In genomic region chr12:108724054-108724889, GRCh38 we compare ENCODE assay signal across 9 cellular contexts. TPM values are rescaled to one million over a fixed set of nuclear protein-coding genes. Genes with fewer than 3 reads are reported as not detected.
DNase-seq lines count a peak whose midpoint lies in the region; ATAC-seq and TF ChIP-seq lines count a peak whose summit lies in the region.
"Had no signal": no experiment of that assay in that cellular context is flagged by ENCODE, and none has a peak within 500 bp of the region (broad histone marks: within the 10 kb centered on the region; RNA-seq: fewer than 3 reads in every experiment).

No MANE protein-coding gene starts in this region.

- WGBS in sigmoid colon, 2 donors, result 55 to 74% methylated on average over 3 of the region's 3 CpGs

- no peak for TF ChIP-seq EP300 in sigmoid colon (IDR thresholded peaks at IDR 0.05)

- no peaks in the 10 kb centered on the region for H3K36me3 ChIP-seq in Panc1 (ENCODE audit: control insufficient read depth, insufficient read depth, low read length)
- no peaks in the 10 kb centered on the region for H3K36me3 ChIP-seq in fibroblast of lung (ENCODE audit: control insufficient read depth, insufficient read depth, low read length)
- no peaks in the 10 kb centered on the region for H3K36me3 ChIP-seq in sigmoid colon
- H3K36me3 ChIP-seq: HAP-1 had no signal

- peaks cover 21% of the 10 kb centered on the region for H3K4me1 Mint-ChIP-seq in progenitor cell of endocrine pancreas (ENCODE audit: low read depth)

- in situ Hi-C loops in Panc1 (cut with HindIII; ENCODE audit: low pct_unique_long_range_greater_than_20kb, low sequenced_read_pairs), result no loop called here

- H3K4me1 ChIP-seq in Panc1 (ENCODE audit: control insufficient read depth, insufficient read depth, low read length) (peaks cover 63% of the 10 kb centered on the region), fibroblast of lung (ENCODE audit: control insufficient read depth, extremely low read depth, insufficient read depth, low read length) (peaks cover 50% of the 10 kb centered on the region), sigmoid colon (peaks cover 0 to 99% (median 95%) of the 10 kb centered on the region in 4 donors)

- H3K4me2 ChIP-seq in fibroblast of lung (ENCODE audit: extremely low read depth, insufficient read depth, low read length), result peak overlapping the region; percentile 55

- peaks cover under 1% of the 10 kb centered on the region for H4K20me1 ChIP-seq in fibroblast of lung (ENCODE audit: control insufficient read depth, extremely low read depth, insufficient read depth, low read length)

- H3K4me3 Mint-ChIP-seq in progenitor cell of endocrine pancreas (ENCODE audit: low read depth), result no peak overlapping the region

- TF ChIP-seq CTCF in Panc1 (IDR thresholded peaks at IDR 0.05), result no peak
- TF ChIP-seq CTCF in fibroblast of lung (conservative IDR thresholded peaks at IDR 0.05 in 1 of 2, IDR thresholded peaks at IDR 0.05 in 1 of 2; ENCODE audit: low read depth in 1 of 2, low read length in 2 of 2), result no peak
- no peak for TF ChIP-seq CTCF in sigmoid colon (IDR thresholded peaks at IDR 0.05)
- TF ChIP-seq CTCF in progenitor cell of endocrine pancreas (IDR thresholded peaks at IDR 0.05; ENCODE audit: unreplicated experiment), result no peak

- H3K36me3 Mint-ChIP-seq in progenitor cell of endocrine pancreas (ENCODE audit: insufficient read depth), result no peaks in the 10 kb centered on the region

- no peaks in the 10 kb centered on the region for H3K9me3 ChIP-seq in Panc1 (ENCODE audit: control insufficient read depth, insufficient read depth, low read depth, low read length)
- no peaks in the 10 kb centered on the region for H3K9me3 ChIP-seq in fibroblast of lung (ENCODE audit: control insufficient read depth, insufficient read depth, low read depth, low read length)
- H3K9me3 ChIP-seq in sigmoid colon, result no peaks in the 10 kb centered on the region
- H3K9me3 ChIP-seq: HAP-1 had no signal

- H3K27ac Mint-ChIP-seq in progenitor cell of endocrine pancreas, result no peak overlapping the region

- peaks cover 96% of the 10 kb centered on the region for H3K79me2 ChIP-seq in fibroblast of lung (ENCODE audit: control insufficient read depth, insufficient read depth, low read length)

- no peak overlapping the region for H3K9ac ChIP-seq in fibroblast of lung (ENCODE audit: insufficient read depth, low read length)

- no peak overlapping the region for H2AFZ ChIP-seq in fibroblast of lung (ENCODE audit: low read length)

- TF ChIP-seq POLR2A in sigmoid colon (IDR thresholded peaks at IDR 0.05), result no peak

- H3K4me3 ChIP-seq in Panc1 (ENCODE audit: low read depth in 2 of 2, low read length in 2 of 2) (no peak overlapping the region), fibroblast of lung (replicated peaks in 1 of 4; ENCODE audit: control extremely low read depth in 1 of 4, insufficient read depth in 1 of 4, low read depth in 3 of 4, low read length in 4 of 4) (no peak overlapping the region), sigmoid colon (no peak overlapping the region)
- H3K4me3 ChIP-seq: HAP-1 had no signal

- CTCF ChIA-PET in Panc1 (lab: Charles Lee), result no interaction called here

- H3K27ac ChIP-seq in Panc1 (ENCODE audit: low read length), result peak overlapping the region; percentile 76
- H3K27ac ChIP-seq in fibroblast of lung (ENCODE audit: insufficient read depth, low read length), result peak overlapping the region; percentile 93
- peak overlapping the region; percentile 64 to 100 (median 88) for H3K27ac ChIP-seq in sigmoid colon

- intact Hi-C loops in Panc1 (cut with micrococcal nuclease; ENCODE audit: unreplicated experiment) (loop anchor here (10.0 kb wide), 1 partner anchor 59 kb away; no protein-coding TSS in a partner anchor), sigmoid colon (cut with DNase I) (no loop called here)

- no peaks in the 10 kb centered on the region for H3K27me3 Mint-ChIP-seq in progenitor cell of endocrine pancreas

- POLR2A ChIA-PET in Panc1 (lab: Charles Lee), result interaction anchor here (0.6 kb wide), 1 partner anchor 1849 kb away, joined by 7 read pairs; no protein-coding TSS in a partner anchor

- DNase-seq in H4 (ENCODE audit: low spot score), result peak; percentile 23
- no peak for DNase-seq in Panc1 (ENCODE audit: low read depth, low spot score)
- DNase-seq in fibroblast of lung (ENCODE audit: low read depth in 2 of 2), result peak in 1 of 2 donors; percentile 70
- DNase-seq in sigmoid colon, result no peak
- DNase-seq in NCI-H82 (lab: John Stamatoyannopoulos, UW), result no peak
- no peak for DNase-seq in progenitor cell of endocrine pancreas (ENCODE audit: low spot score, unreplicated experiment)
- DNase-seq in dedifferentiated amniotic fluid mesenchymal stem cell (ENCODE audit: extremely low spot score), result no peak

- ATAC-seq in Panc1, result peak; percentile 81
- no peak for ATAC-seq in HG03196 (IDR thresholded peaks at IDR 0.05; ENCODE audit: unreplicated experiment)

- no TSS peak for BruUV-seq in Panc1 (replicated peaks; lab: Mats Ljungman, UMichigan)

- H3K27me3 ChIP-seq in Panc1 (ENCODE audit: control insufficient read depth, insufficient read depth, low read length), result no peaks in the 10 kb centered on the region
- no peaks in the 10 kb centered on the region for H3K27me3 ChIP-seq in fibroblast of lung (ENCODE audit: control insufficient read depth, insufficient read depth, low read length)
- H3K27me3 ChIP-seq in sigmoid colon, result no peaks in the 10 kb centered on the region

- no peaks in the 10 kb centered on the region for H3K9me3 Mint-ChIP-seq in progenitor cell of endocrine pancreas (ENCODE audit: low read depth)

RNA-seq across cellular contexts. Expression of gene CORO1C, which starts 7.0 kb away (rescaled TPM):
- total RNA-seq in H4 (2014; rRNA removed; shearing (Covaris generic)), result 49.5 and 57.7 TPM in 2 replicates
- total RNA-seq in Panc1 (2021; ENCODE audit: unreplicated experiment) (165 TPM), fibroblast of lung (202 and 288 TPM in 2 replicates), sigmoid colon (100 to 1,000 TPM; 247 to 569 (median 360) TPM), progenitor cell of endocrine pancreas (68.3 and 85.5 TPM in 2 replicates)
- polyA plus RNA-seq in Panc1 (2012; ENCODE audit: insufficient read length), result 86.7 TPM
- polyA plus RNA-seq in fibroblast of lung (542 and 773 TPM in 2 replicates), sigmoid colon (10 to 100 TPM; 38.4 to 50.2 (median 49.2) TPM)
- polyA plus RNA-seq in fibroblast of lung (2012), result 395 and 442 TPM in 2 replicates
- polyA minus RNA-seq in fibroblast of lung (ENCODE audit: low replicate concordance), result 1,176 and 1,331 TPM in 2 replicates
